ENCODE assay signal across 11 cellular contexts in genomic region chr11:46050065-46050464, GRCh38.
A peak's percentile ranks its signal among the peaks of the same experiment; 100 is the strongest.
DNase-seq lines count a peak whose midpoint lies in the region; ATAC-seq, FAIRE-seq and TF ChIP-seq lines count a peak whose summit lies in the region.
"Had no signal": no experiment of that assay in that cellular context is flagged by ENCODE, and none has a peak within 500 bp of the region (broad histone marks: within the 10 kb centered on the region; RNA-seq: fewer than 3 reads in every experiment).

No MANE protein-coding gene starts in this region.

- no peak for TF ChIP-seq POLR2A in GM12892 (IDR thresholded peaks at IDR 0.05; ENCODE audit: low read depth, low read length)

- BruUV-seq in A673 (replicated peaks; lab: Mats Ljungman, UMichigan), result no TSS peak

- H3K9ac ChIP-seq in HUES6 (ENCODE audit: low read length), result no peak overlapping the region
- no peak overlapping the region for H3K9ac ChIP-seq in muscle layer of colon (ENCODE audit: low read length)

- peaks cover 2 to 20% (median 9%) of the 10 kb centered on the region in 7 donors for H3K4me1 Mint-ChIP-seq in naive thymus-derived CD4-positive, alpha-beta T cell

- H3K9me3 ChIP-seq in A673 (ENCODE audit: low read depth, low read length, poor library complexity, severe bottlenecking) (no peaks in the 10 kb centered on the region), HUES6 (ENCODE audit: control insufficient read depth, insufficient read depth, low read depth, low read length) (no peaks in the 10 kb centered on the region), esophagus (ENCODE audit: control insufficient read depth in 2 of 2, insufficient read depth in 1 of 2, low read depth in 1 of 2, low read length in 1 of 2) (no peaks in the 10 kb centered on the region), muscle layer of colon (ENCODE audit: low read length) (no peaks in the 10 kb centered on the region)
- H3K9me3 ChIP-seq in naive thymus-derived CD4-positive, alpha-beta T cell (ENCODE audit: control insufficient read depth in 2 of 3, low read length in 3 of 3), result no peaks in the 10 kb centered on the region

- H3K9me3 Mint-ChIP-seq in naive thymus-derived CD4-positive, alpha-beta T cell, result peaks cover 0 to 11% (median 0%) of the 10 kb centered on the region in 11 donors
- H3K9me3 Mint-ChIP-seq: CD4-positive, CD25-positive, alpha-beta regulatory T cell had no signal

- H3K27ac Mint-ChIP-seq in naive thymus-derived CD4-positive, alpha-beta T cell, result no peak overlapping the region
- H3K27ac Mint-ChIP-seq: CD4-positive, CD25-positive, alpha-beta regulatory T cell had no signal

- CTCF ChIA-PET in A673 (lab: Charles Lee), result no interaction called here
- CTCF ChIA-PET in naive thymus-derived CD4-positive, alpha-beta T cell (lab: Charles Lee), result no interaction called here

- POLR2A ChIA-PET in A673 (lab: Charles Lee; ENCODE audit: low non-redundant PET), result no interaction called here
- POLR2A ChIA-PET in naive thymus-derived CD4-positive, alpha-beta T cell (lab: Charles Lee), result no interaction called here

- DNase-seq in A673 (ENCODE audit: low spot score) (peak; percentile 75), GM12892 (ENCODE audit: insufficient read length) (no peak), left colon (no peak)
- no peak for DNase-seq in naive thymus-derived CD4-positive, alpha-beta T cell
- DNase-seq: activated CD4-positive, alpha-beta T cell treated with anti-CD3 and anti-CD28 coated beads, Interleukin-2, amount 50 U/mL, for 48 hours; CD4-positive, CD25-positive, alpha-beta regulatory T cell; NCI-H2029 treated with DMSO at 0.1 percent for 48 hours had no signal

- TF ChIP-seq CTCF in A673 (conservative IDR thresholded peaks at IDR 0.05; ENCODE audit: low read depth, low read length), result peak; percentile 20; the same call in 1 of the 2 replicates

- no peaks in the 10 kb centered on the region for H3K27me3 ChIP-seq in A673 (replicated peaks; ENCODE audit: insufficient read depth, low read depth, low read length, poor library complexity)
- no peaks in the 10 kb centered on the region for H3K27me3 ChIP-seq in HUES6 (ENCODE audit: control insufficient read depth, insufficient read depth, low read length)
- no peaks in the 10 kb centered on the region for H3K27me3 ChIP-seq in esophagus (ENCODE audit: control insufficient read depth in 1 of 2, insufficient read depth in 2 of 2, low read length in 2 of 2)
- H3K27me3 ChIP-seq in muscle layer of colon (ENCODE audit: control insufficient read depth in 1 of 2, insufficient read depth in 2 of 2, low read length in 2 of 2), result no peaks in the 10 kb centered on the region
- H3K27me3 ChIP-seq in naive thymus-derived CD4-positive, alpha-beta T cell (ENCODE audit: control insufficient read depth in 2 of 2, insufficient read depth in 2 of 2, low read length in 2 of 2), result no peaks in the 10 kb centered on the region

- no peak overlapping the region for H3K4me3 Mint-ChIP-seq in naive thymus-derived CD4-positive, alpha-beta T cell
- H3K4me3 Mint-ChIP-seq: CD4-positive, CD25-positive, alpha-beta regulatory T cell had no signal

- H3K36me3 ChIP-seq in A673 (ENCODE audit: insufficient read depth, low read length, poor library complexity, severe bottlenecking) (peaks cover 4% of the 10 kb centered on the region), HUES6 (ENCODE audit: control insufficient read depth, insufficient read depth, low read length) (no peaks in the 10 kb centered on the region), esophagus (ENCODE audit: control insufficient read depth in 2 of 2, insufficient read depth in 2 of 2, low read length in 1 of 2) (peaks cover 0 to 2% of the 10 kb centered on the region in 2 donors), muscle layer of colon (ENCODE audit: insufficient read depth, low read length) (no peaks in the 10 kb centered on the region)
- no peaks in the 10 kb centered on the region for H3K36me3 ChIP-seq in naive thymus-derived CD4-positive, alpha-beta T cell (ENCODE audit: control insufficient read depth in 2 of 3, insufficient read depth in 3 of 3, low read length in 3 of 3)

- H3K27ac ChIP-seq in A673 (ENCODE audit: low read depth, low read length, poor library complexity, severe bottlenecking) (peak overlapping the region; percentile 69), HUES6 (ENCODE audit: low read depth, low read length) (peak overlapping the region; percentile 1; the same call in 1 of the 2 replicates), esophagus (ENCODE audit: low read depth in 2 of 2, low read length in 1 of 2) (peak overlapping the region; percentile 70 to 73), muscle layer of colon (ENCODE audit: low read depth, low read length) (peak overlapping the region; percentile 15)
- H3K27ac ChIP-seq in naive thymus-derived CD4-positive, alpha-beta T cell (ENCODE audit: low read depth, low read length), result no peak overlapping the region

- ATAC-seq in left colon (no peak), HG03135 (IDR thresholded peaks at IDR 0.05; ENCODE audit: unreplicated experiment) (no peak)
- no peak for ATAC-seq in naive thymus-derived CD4-positive, alpha-beta T cell

- H3K4me1 ChIP-seq in A673 (ENCODE audit: insufficient read depth, low read length, poor library complexity, severe bottlenecking) (peaks cover 33% of the 10 kb centered on the region), HUES6 (ENCODE audit: control insufficient read depth, insufficient read depth, low read length) (peaks cover 53% of the 10 kb centered on the region), esophagus (ENCODE audit: control insufficient read depth in 2 of 2, insufficient read depth in 2 of 2, low read length in 1 of 2) (peaks cover 0 to 4% of the 10 kb centered on the region in 2 donors), muscle layer of colon (ENCODE audit: insufficient read depth, low read length) (peaks cover 28% of the 10 kb centered on the region)
- H3K4me1 ChIP-seq in naive thymus-derived CD4-positive, alpha-beta T cell (ENCODE audit: control insufficient read depth in 2 of 2, insufficient read depth in 2 of 2, low read length in 2 of 2), result no peaks in the 10 kb centered on the region

- intact Hi-C loops in A673 (cut with micrococcal nuclease; ENCODE audit: unreplicated experiment), result loop anchor here (5.0 kb wide), 1 partner anchor 47 kb away; no protein-coding TSS in a partner anchor
- intact Hi-C loops in left colon (cut with DNase I, micrococcal nuclease), result no loop called here
- intact Hi-C loops in naive thymus-derived CD4-positive, alpha-beta T cell (cut with micrococcal nuclease), result no loop called here

- H3K36me3 Mint-ChIP-seq in naive thymus-derived CD4-positive, alpha-beta T cell, result peaks cover 14 to 56% (median 37%) of the 10 kb centered on the region in 5 donors

- 23 to 47% methylated on average over 4 of the region's 4 CpGs for WGBS in esophagus, 2 donors

- no peak for FAIRE-seq in GM12892 (lab: Jason Lieb, UNC)

- H3K4me3 ChIP-seq in A673 (ENCODE audit: low read depth, low read length, poor library complexity, severe bottlenecking) (no peak overlapping the region), HUES6 (ENCODE audit: low read depth, low read length) (no peak overlapping the region), esophagus (ENCODE audit: low read depth in 1 of 2, low read length in 2 of 2) (no peak overlapping the region), muscle layer of colon (ENCODE audit: low read depth in 1 of 2, low read length in 2 of 2) (no peak overlapping the region)
- no peak overlapping the region for H3K4me3 ChIP-seq in naive thymus-derived CD4-positive, alpha-beta T cell (ENCODE audit: low read length)

- no peaks in the 10 kb centered on the region for H3K27me3 Mint-ChIP-seq in naive thymus-derived CD4-positive, alpha-beta T cell
- H3K27me3 Mint-ChIP-seq: CD4-positive, CD25-positive, alpha-beta regulatory T cell had no signal
